Comparison of ENCODE assay signal across 1 cellular context in the genomic region with DNA sequence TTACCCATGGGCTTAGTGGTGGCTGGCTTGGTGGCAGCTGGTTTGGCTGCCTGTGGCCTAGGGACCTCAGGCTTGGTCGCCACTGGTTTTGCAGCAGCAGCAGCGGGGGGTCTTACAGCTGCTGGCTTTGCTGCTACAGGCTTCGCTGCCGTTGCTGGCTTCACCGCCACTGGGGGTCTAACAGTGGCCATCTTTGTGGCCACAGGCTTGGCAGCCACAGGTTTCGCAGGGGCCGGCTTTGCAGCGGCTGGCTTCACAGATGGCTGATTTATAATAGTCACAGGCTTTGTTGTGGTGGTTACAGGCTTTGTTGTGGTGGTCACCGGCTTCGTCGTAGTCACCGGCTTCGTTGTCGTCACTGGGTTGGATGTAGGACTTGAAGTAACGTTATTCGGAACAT.
TF ChIP-seq lines count a peak whose summit lies in the region.

No MANE protein-coding gene starts in this region.

TF ChIP-seq in SK-N-SH treated with all-trans-retinoic acid at 6 μM for 48 hours, 23 proteins besides CTCF, POLR2A, EP300 and RAD21 (continued from another document):
- TF ChIP-seq, protein P1, sequence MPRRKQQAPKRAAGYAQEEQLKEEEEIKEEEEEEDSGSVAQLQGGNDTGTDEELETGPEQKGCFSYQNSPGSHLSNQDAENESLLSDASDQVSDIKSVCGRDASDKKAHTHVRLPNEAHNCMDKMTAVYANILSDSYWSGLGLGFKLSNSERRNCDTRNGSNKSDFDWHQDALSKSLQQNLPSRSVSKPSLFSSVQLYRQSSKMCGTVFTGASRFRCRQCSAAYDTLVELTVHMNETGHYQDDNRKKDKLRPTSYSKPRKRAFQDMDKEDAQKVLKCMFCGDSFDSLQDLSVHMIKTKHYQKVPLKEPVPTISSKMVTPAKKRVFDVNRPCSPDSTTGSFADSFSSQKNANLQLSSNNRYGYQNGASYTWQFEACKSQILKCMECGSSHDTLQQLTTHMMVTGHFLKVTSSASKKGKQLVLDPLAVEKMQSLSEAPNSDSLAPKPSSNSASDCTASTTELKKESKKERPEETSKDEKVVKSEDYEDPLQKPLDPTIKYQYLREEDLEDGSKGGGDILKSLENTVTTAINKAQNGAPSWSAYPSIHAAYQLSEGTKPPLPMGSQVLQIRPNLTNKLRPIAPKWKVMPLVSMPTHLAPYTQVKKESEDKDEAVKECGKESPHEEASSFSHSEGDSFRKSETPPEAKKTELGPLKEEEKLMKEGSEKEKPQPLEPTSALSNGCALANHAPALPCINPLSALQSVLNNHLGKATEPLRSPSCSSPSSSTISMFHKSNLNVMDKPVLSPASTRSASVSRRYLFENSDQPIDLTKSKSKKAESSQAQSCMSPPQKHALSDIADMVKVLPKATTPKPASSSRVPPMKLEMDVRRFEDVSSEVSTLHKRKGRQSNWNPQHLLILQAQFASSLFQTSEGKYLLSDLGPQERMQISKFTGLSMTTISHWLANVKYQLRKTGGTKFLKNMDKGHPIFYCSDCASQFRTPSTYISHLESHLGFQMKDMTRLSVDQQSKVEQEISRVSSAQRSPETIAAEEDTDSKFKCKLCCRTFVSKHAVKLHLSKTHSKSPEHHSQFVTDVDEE (CRISPR knock-in tag; IDR thresholded peaks at IDR 0.05): no peak
- no peak for TF ChIP-seq GLIS3 (CRISPR knock-in tag; IDR thresholded peaks at IDR 0.05)
- TF ChIP-seq CSDC2 (CRISPR knock-in tag; IDR thresholded peaks at IDR 0.05): no peak
- no peak for TF ChIP-seq ZNF565 (CRISPR knock-in tag; conservative IDR thresholded peaks at IDR 0.05; ENCODE audit: low read depth)
